ENCODE assay signal across 8 cellular contexts in genomic region chr9:136849038-136849959, GRCh38. TPM values are rescaled to one million over a fixed set of nuclear protein-coding genes. Genes with fewer than 3 reads are reported as not detected.
A peak's percentile ranks its signal among the peaks of the same experiment; 100 is the strongest.
DNase-seq lines count a peak whose midpoint lies in the region; ATAC-seq, FAIRE-seq and TF ChIP-seq lines count a peak whose summit lies in the region.

TSS of gene PHPT1 (plus strand) at chr9:136849409. CDS start at chr9:136849431, 22 bp downstream.

- peaks cover 8% of the 10 kb centered on the region for H3K4me1 Mint-ChIP-seq in activated CD4-positive, alpha-beta T cell treated with anti-CD3 and anti-CD28 coated beads for 36 hours

- no peak for TF ChIP-seq CTCF in choroid plexus epithelial cell (conservative IDR thresholded peaks at IDR 0.05; ENCODE audit: low read depth, low read length)
- TF ChIP-seq CTCF in kidney (IDR thresholded peaks at IDR 0.05; ENCODE audit: borderline replicate concordance, extremely low read depth, insufficient read depth), result no peak

- peaks cover 0 to 28% of the 10 kb centered on the region in 2 donors for H3K4me1 ChIP-seq in kidney (ENCODE audit: control insufficient read depth in 1 of 2, insufficient read depth in 1 of 2, low read depth in 1 of 2, low read length in 2 of 2)

- peak; percentile 76 for ATAC-seq in HG03442 (IDR thresholded peaks at IDR 0.05; ENCODE audit: unreplicated experiment)
- ATAC-seq in activated CD4-positive, alpha-beta T cell treated with anti-CD3 and anti-CD28 coated beads for 36 hours, result peak; percentile 91

- peak; percentile 97 for FAIRE-seq in kidney (lab: Jason Lieb, UNC)

- DNase-seq in Ammon's horn (ENCODE audit: low spot score), result peak; percentile 99
- peak; percentile 100 for DNase-seq in GM19238 (ENCODE audit: insufficient read length, low spot score)
- peak; percentile 99 to 100 for DNase-seq in NCI-H524 (lab: John Stamatoyannopoulos, UW)
- peak; percentile 98 for DNase-seq in activated CD4-positive, alpha-beta T cell treated with anti-CD3 and anti-CD28 coated beads for 36 hours
- DNase-seq in choroid plexus epithelial cell (ENCODE audit: low read depth), result peak; percentile 100
- DNase-seq in kidney, result peak; percentile 100
- peak; percentile 98 for DNase-seq in stimulated activated CD4-positive, alpha-beta T cell treated with anti-CD3 and anti-CD28 coated beads, Interleukin-15, amount 100 ng/mL, for 24 hours

- intact Hi-C loops in activated CD4-positive, alpha-beta T cell treated with anti-CD3 and anti-CD28 coated beads for 36 hours (cut with DNase I, micrococcal nuclease), result loop anchor here (1.0 to 10.0 kb wide), 24 partner anchors 17 to 486 kb away; partner anchors contain the start of genes FBXW5 (in 2 of the 2), TMEM141 (in 2 of the 2), TRAF2 (in 2 of the 2) and ABCA2 (in 1 of the 2)
- intact Hi-C loops in kidney (cut with DNase I), result loop anchor here (10.0 kb wide), 1 partner anchor 96 kb away; the partner anchor contains the start of genes C8G and FBXW5

- H3K9me3 ChIP-seq in kidney (ENCODE audit: control insufficient read depth in 1 of 2, low read length in 2 of 2), result no peaks in the 10 kb centered on the region

- CTCF ChIA-PET in activated CD4-positive, alpha-beta T cell treated with anti-CD3 and anti-CD28 coated beads for 36 hours (lab: Charles Lee), result interaction anchor here (1.2 kb wide), 1 partner anchor 179 kb away, joined by 3 read pairs; the partner anchor contains the start of gene ABCA2

- peak within 1 kb of the TSS; percentile 93 to 95 for H3K27ac ChIP-seq in kidney (ENCODE audit: low read depth in 2 of 2, low read length in 2 of 2)

- POLR2A ChIA-PET in activated CD4-positive, alpha-beta T cell treated with anti-CD3 and anti-CD28 coated beads for 36 hours (lab: Charles Lee), result no interaction called here

- H3K9me3 Mint-ChIP-seq in activated CD4-positive, alpha-beta T cell treated with anti-CD3 and anti-CD28 coated beads for 36 hours (ENCODE audit: low read depth), result no peaks in the 10 kb centered on the region

- peak within 1 kb of the TSS; percentile 93 for H3K4me3 Mint-ChIP-seq in activated CD4-positive, alpha-beta T cell treated with anti-CD3 and anti-CD28 coated beads for 36 hours

- H3K4me3 ChIP-seq in choroid plexus epithelial cell (ENCODE audit: low read depth, low read length) (peak within 1 kb of the TSS; percentile 91), kidney (ENCODE audit: low read length in 2 of 2) (peak within 1 kb of the TSS; percentile 74 to 88)

- peaks cover 12% of the 10 kb centered on the region for H3K27me3 Mint-ChIP-seq in activated CD4-positive, alpha-beta T cell treated with anti-CD3 and anti-CD28 coated beads for 36 hours

- peak within 1 kb of the TSS; percentile 88 for H3K27ac Mint-ChIP-seq in activated CD4-positive, alpha-beta T cell treated with anti-CD3 and anti-CD28 coated beads for 36 hours

- no peaks in the 10 kb centered on the region for H3K36me3 ChIP-seq in kidney (ENCODE audit: control insufficient read depth in 1 of 2, insufficient read depth in 2 of 2, low read length in 2 of 2)

- H3K36me3 Mint-ChIP-seq in activated CD4-positive, alpha-beta T cell treated with anti-CD3 and anti-CD28 coated beads for 36 hours (ENCODE audit: low read depth), result peaks cover 5% of the 10 kb centered on the region

- peak within 1 kb of the TSS; percentile 69 for H3K9ac ChIP-seq in kidney (ENCODE audit: low read length in 2 of 2)

RNA-seq across cellular contexts. Expression of gene PHPT1, which starts in this region (rescaled TPM):
- total RNA-seq in activated CD4-positive, alpha-beta T cell treated with anti-CD3 and anti-CD28 coated beads for 36 hours, result 10 to 100 TPM; 94.5 to 98.9 TPM
- total RNA-seq in kidney, result 108 TPM
- polyA plus RNA-seq in kidney (ENCODE audit: insufficient read depth, low read depth, low replicate concordance), result 283 TPM

Comparison
In these comparisons a context has a peak if more than half of its experiments do, and no peak if none do; other contexts are left out.
1. Peak in every context shown above with its lines: DNase-seq, ATAC-seq, H3K4me3 ChIP-seq and H3K27ac ChIP-seq.